Comparison of ENCODE assay signal across 10 cellular contexts in the genomic region with DNA sequence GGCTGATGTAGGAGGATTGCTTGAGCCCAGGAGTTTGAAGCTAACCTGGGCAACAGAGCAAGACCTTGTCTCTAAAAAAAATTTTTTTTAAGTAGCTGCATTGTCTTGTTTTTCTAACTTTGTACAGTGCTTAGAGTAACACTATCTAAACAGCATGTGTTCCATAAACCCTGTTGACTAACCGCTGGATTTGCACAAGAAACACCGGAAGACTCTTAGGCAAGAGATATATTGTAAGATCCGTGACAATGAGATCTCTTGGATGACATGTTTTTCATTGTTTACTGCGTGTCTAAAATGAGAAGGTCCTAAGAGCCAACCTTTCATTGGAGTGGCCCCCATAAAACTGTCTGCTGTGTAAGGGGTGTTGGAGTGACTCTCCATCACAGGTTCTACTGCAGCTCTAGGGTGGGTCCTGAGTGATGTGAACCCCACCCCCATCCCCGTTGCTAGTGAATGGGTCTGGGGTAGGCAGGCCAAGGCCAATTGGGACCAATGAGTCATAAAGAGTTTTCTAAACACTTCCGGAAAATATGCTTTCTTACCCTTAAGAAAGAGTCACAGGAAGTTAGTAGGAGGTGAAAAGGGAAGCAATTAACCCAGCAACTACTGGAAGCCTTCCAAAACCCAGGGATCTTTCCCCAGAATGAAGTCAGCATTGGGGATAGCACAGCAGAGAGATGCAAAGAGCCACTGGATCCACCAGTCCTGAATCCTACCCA.
DNase-seq lines count a peak whose midpoint lies in the region; TF ChIP-seq lines count a peak whose summit lies in the region.
"Had no signal": no experiment of that assay in that cellular context is flagged by ENCODE, and none has a peak within 500 bp of the region (broad histone marks: within the 10 kb centered on the region; RNA-seq: fewer than 3 reads in every experiment).

No MANE protein-coding gene starts in this region.

- H3K27me3 Mint-ChIP-seq in stimulated activated naive CD8-positive, alpha-beta T cell treated with anti-CD3 and anti-CD28 coated beads, Interleukin-15, Interleukin-2, amounts not matched to agents 100 ng/mL and 50 ng/mL, for 24 hours, result peaks cover 4% of the 10 kb centered on the region

- peak; percentile 63 for DNase-seq in activated CD8-positive, alpha-beta memory T cell treated with anti-CD3 and anti-CD28 coated beads for 24 hours
- no peak for DNase-seq in activated CD8-positive, alpha-beta memory T cell treated with anti-CD3 and anti-CD28 coated beads, Interleukin-2, amount 50 U/mL, for 4 hours
- DNase-seq in RPMI8226, result peak; percentile 30
- DNase-seq in epithelial cell of esophagus (ENCODE audit: low read depth), result peak; percentile 51
- no peak for DNase-seq in NCI-H2107 (lab: John Stamatoyannopoulos, UW)
- DNase-seq in GM10266 (ENCODE audit: extremely low spot score), result no peak
- no peak for DNase-seq in DMS153 (lab: John Stamatoyannopoulos, UW)
- DNase-seq: NCI-H1092; stimulated activated CD4-positive, alpha-beta T cell treated with anti-CD3 and anti-CD28 coated beads, Interleukin-15, amount 100 ng/mL, for 24 hours had no signal

- H3K36me3 Mint-ChIP-seq in stimulated activated naive CD8-positive, alpha-beta T cell treated with anti-CD3 and anti-CD28 coated beads, Interleukin-15, Interleukin-2, amounts not matched to agents 100 ng/mL and 50 ng/mL, for 24 hours (ENCODE audit: low read depth), result no peaks in the 10 kb centered on the region

- H3K4me1 Mint-ChIP-seq in stimulated activated naive CD8-positive, alpha-beta T cell treated with anti-CD3 and anti-CD28 coated beads, Interleukin-15, Interleukin-2, amounts not matched to agents 100 ng/mL and 50 ng/mL, for 24 hours (ENCODE audit: low read depth), result peaks cover 67% of the 10 kb centered on the region

- no peak overlapping the region for H3K4me3 Mint-ChIP-seq in stimulated activated naive CD8-positive, alpha-beta T cell treated with anti-CD3 and anti-CD28 coated beads, Interleukin-15, Interleukin-2, amounts not matched to agents 100 ng/mL and 50 ng/mL, for 24 hours

- peak overlapping the region; percentile 38 for H3K27ac Mint-ChIP-seq in stimulated activated naive CD8-positive, alpha-beta T cell treated with anti-CD3 and anti-CD28 coated beads, Interleukin-15, Interleukin-2, amounts not matched to agents 100 ng/mL and 50 ng/mL, for 24 hours

- no peak overlapping the region for H3K4me3 ChIP-seq in epithelial cell of esophagus (ENCODE audit: low read length)

- TF ChIP-seq CTCF in epithelial cell of esophagus (IDR thresholded peaks at IDR 0.05; ENCODE audit: insufficient read depth, low read depth, low read length, missing control alignments) (no peak), GM10266 (IDR thresholded peaks at IDR 0.05; ENCODE audit: control insufficient read depth, insufficient read depth, low read depth, missing control alignments) (no peak)

- H3K9me3 Mint-ChIP-seq in stimulated activated naive CD8-positive, alpha-beta T cell treated with anti-CD3 and anti-CD28 coated beads, Interleukin-15, Interleukin-2, amounts not matched to agents 100 ng/mL and 50 ng/mL, for 24 hours, result no peaks in the 10 kb centered on the region

Comparison
In these comparisons a context has a peak if more than half of its experiments do, and no peak if none do; other contexts are left out.
1. DNase-seq: peak in activated CD8-positive, alpha-beta memory T cell treated with anti-CD3 and anti-CD28 coated beads for 24 hours (single experiment), RPMI8226 (single experiment) and epithelial cell of esophagus (single experiment); none in activated CD8-positive, alpha-beta memory T cell treated with anti-CD3 and anti-CD28 coated beads, Interleukin-2, amount 50 U/mL, for 4 hours (single experiment), NCI-H2107 (single experiment), GM10266 (single experiment) and DMS153 (single experiment).